8 cellular contexts compared by ENCODE assay signal in genomic region chr6:35317483-35318199, GRCh38.
DNase-seq lines count a peak whose midpoint lies in the region; ATAC-seq and TF ChIP-seq lines count a peak whose summit lies in the region.

No MANE protein-coding gene starts in this region.

- in situ Hi-C loops in astrocyte of the spinal cord (cut with HindIII; ENCODE audit: low sequenced_read_pairs) = no loop called here

- peak; percentile 82 for DNase-seq in DMS 273 (lab: John Stamatoyannopoulos, UW; ENCODE audit: unreplicated experiment)
- DNase-seq in DMS 273 treated with DMSO at 0.1 percent for 48 hours (lab: John Stamatoyannopoulos, UW) = no peak
- no peak for DNase-seq in astrocyte of the spinal cord (ENCODE audit: low read depth, low spot score)
- no peak for DNase-seq in NCI-H774 (lab: John Stamatoyannopoulos, UW)
- no peak for DNase-seq in NCI-H2081 treated with DMSO at 0.1 percent for 48 hours (lab: John Stamatoyannopoulos, UW)

- no peak for ATAC-seq in stimulated activated memory B cell treated with anti-CD40 and anti-IgM and Interleukin-4, amounts not matched to agents 10 μg/mL and 1 μg/mL and 100 μg/mL, for 72 hours
- no peak for ATAC-seq in GM21381 (IDR thresholded peaks at IDR 0.05; ENCODE audit: unreplicated experiment)

- H3K27ac ChIP-seq in iPS-20b (ENCODE audit: low read length) = no peak overlapping the region

- no peaks in the 10 kb centered on the region for H3K9me3 Mint-ChIP-seq in stimulated activated memory B cell treated with anti-CD40 and anti-IgM and Interleukin-4, amounts not matched to agents 10 μg/mL and 1 μg/mL and 100 μg/mL, for 72 hours

- H3K9me3 ChIP-seq in iPS-20b (ENCODE audit: insufficient read depth, low read depth, low read length) = no peaks in the 10 kb centered on the region

- no peaks in the 10 kb centered on the region for H3K27me3 Mint-ChIP-seq in stimulated activated memory B cell treated with anti-CD40 and anti-IgM and Interleukin-4, amounts not matched to agents 10 μg/mL and 1 μg/mL and 100 μg/mL, for 72 hours

- peaks cover 21% of the 10 kb centered on the region for H3K27me3 ChIP-seq in iPS-20b (ENCODE audit: insufficient read depth, low read length)

- peaks cover 28% of the 10 kb centered on the region for H3K4me1 Mint-ChIP-seq in stimulated activated memory B cell treated with anti-CD40 and anti-IgM and Interleukin-4, amounts not matched to agents 10 μg/mL and 1 μg/mL and 100 μg/mL, for 72 hours

- no peak overlapping the region for H3K4me3 Mint-ChIP-seq in stimulated activated memory B cell treated with anti-CD40 and anti-IgM and Interleukin-4, amounts not matched to agents 10 μg/mL and 1 μg/mL and 100 μg/mL, for 72 hours

- TF ChIP-seq CTCF in astrocyte of the spinal cord (IDR thresholded peaks at IDR 0.05; ENCODE audit: low read depth, low read length) = no peak

- peak overlapping the region; percentile 65; the same call in 1 of the 2 replicates for H3K9ac ChIP-seq in iPS-20b (ENCODE audit: low read depth, low read length)

- H3K27ac Mint-ChIP-seq in stimulated activated memory B cell treated with anti-CD40 and anti-IgM and Interleukin-4, amounts not matched to agents 10 μg/mL and 1 μg/mL and 100 μg/mL, for 72 hours = peak overlapping the region; percentile 41

- peaks cover 85% of the 10 kb centered on the region for H3K36me3 Mint-ChIP-seq in stimulated activated memory B cell treated with anti-CD40 and anti-IgM and Interleukin-4, amounts not matched to agents 10 μg/mL and 1 μg/mL and 100 μg/mL, for 72 hours

- no peaks in the 10 kb centered on the region for H3K4me1 ChIP-seq in iPS-20b (ENCODE audit: insufficient read depth, low read length)

- H3K36me3 ChIP-seq in iPS-20b (ENCODE audit: insufficient read depth, low read depth, low read length) = no peaks in the 10 kb centered on the region

- H3K4me3 ChIP-seq in astrocyte of the spinal cord (ENCODE audit: low read depth, low read length) (peak overlapping the region; percentile 46), iPS-20b (ENCODE audit: low read length) (peak overlapping the region; percentile 71)
